26 cellular contexts compared by ENCODE assay signal in the genomic region with DNA sequence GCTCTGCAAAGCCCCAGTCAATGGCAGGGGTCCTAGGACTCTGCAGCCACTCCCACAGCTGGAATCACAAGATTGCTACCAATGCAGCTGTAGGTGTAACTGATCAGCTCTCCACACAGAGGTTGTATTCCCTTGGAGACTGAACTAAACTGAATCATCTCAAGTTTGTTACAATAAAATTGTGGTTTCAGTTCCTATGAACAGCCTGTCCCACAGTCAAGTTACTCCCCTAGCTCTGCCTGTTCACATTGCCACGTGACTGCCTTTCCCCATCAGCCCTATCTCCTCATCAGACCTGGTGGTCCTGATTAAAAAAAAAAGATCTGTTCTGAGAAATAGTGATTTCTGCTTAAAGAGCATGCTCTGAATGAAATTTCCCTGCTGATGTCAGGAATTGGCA.
DNase-seq lines count a peak whose midpoint lies in the region; ATAC-seq and TF ChIP-seq lines count a peak whose summit lies in the region.
"Had no signal": no experiment of that assay in that cellular context is flagged by ENCODE, and none has a peak within 500 bp of the region (broad histone marks: within the 10 kb centered on the region; RNA-seq: fewer than 3 reads in every experiment).

No MANE protein-coding gene starts in this region.

- H4K8ac ChIP-seq in mesenchymal stem cell (ENCODE audit: low read length) = no peak overlapping the region

- CTCF ChIA-PET in activated CD4-positive, alpha-beta T cell treated with anti-CD3 and anti-CD28 coated beads for 36 hours (lab: Charles Lee) = no interaction called here

- no peak overlapping the region for H3K9ac ChIP-seq in mesenchymal stem cell (ENCODE audit: low read length)
- H3K9ac ChIP-seq: BLaER1 had no signal

- TF ChIP-seq CTCF in HFFc6 (IDR thresholded peaks at IDR 0.05) (no peak), astrocyte of the spinal cord (IDR thresholded peaks at IDR 0.05; ENCODE audit: low read depth, low read length) (no peak)

- no CpG with 5 or more reads among the region's 1 CpG for WGBS in mesenchymal stem cell

- no peak for ATAC-seq in activated CD4-positive, alpha-beta T cell treated with anti-CD3 and anti-CD28 coated beads for 36 hours
- ATAC-seq: A549; activated CD4-positive, CD25-positive, alpha-beta regulatory T cell treated with anti-CD3 and anti-CD28 coated beads, Interleukin-2, amount 50 U/mL, for 24 hours; activated CD8-positive, alpha-beta T cell treated with anti-CD3 and anti-CD28 coated beads for 36 hours; K562 had no signal

- intact Hi-C loops in activated CD4-positive, alpha-beta T cell treated with anti-CD3 and anti-CD28 coated beads for 36 hours (cut with DNase I, micrococcal nuclease) = no loop called here

- H2AFZ ChIP-seq in mesenchymal stem cell (ENCODE audit: low read depth, low read length) = no peak overlapping the region

- H3K79me1 ChIP-seq in mesenchymal stem cell (replicated peaks; ENCODE audit: low read length, poor library complexity, severe bottlenecking) = no peaks in the 10 kb centered on the region

- H2BK120ac ChIP-seq in mesenchymal stem cell (ENCODE audit: low read depth, low read length) = no peak overlapping the region

- H3K23ac ChIP-seq in mesenchymal stem cell (ENCODE audit: low read length in 2 of 2) = no peak overlapping the region

- H4K91ac ChIP-seq in mesenchymal stem cell (ENCODE audit: low read length) = no peak overlapping the region

- no peak overlapping the region for H2BK12ac ChIP-seq in mesenchymal stem cell (ENCODE audit: low read length in 2 of 2)

- H3K27me3 Mint-ChIP-seq in HFFc6 (ENCODE audit: insufficient read depth) = peaks cover 5% of the 10 kb centered on the region
- H3K27me3 Mint-ChIP-seq in activated CD4-positive, alpha-beta T cell treated with anti-CD3 and anti-CD28 coated beads for 36 hours = peaks cover 4% of the 10 kb centered on the region
- H3K27me3 Mint-ChIP-seq: activated CD8-positive, alpha-beta T cell treated with anti-CD3 and anti-CD28 coated beads for 36 hours; activated naive CD4-positive, alpha-beta T cell treated with anti-CD3 and anti-CD28 coated beads, Interleukin-2, amount 50 U/mL, for 24 hours; memory B cell; type B pancreatic cell had no signal

- peak overlapping the region; percentile 31 for H3K27ac ChIP-seq in mesenchymal stem cell (ENCODE audit: low read length, poor library complexity, severe bottlenecking)
- H3K27ac ChIP-seq: A549, BLaER1 had no signal

- no peaks in the 10 kb centered on the region for H3K36me3 Mint-ChIP-seq in HFFc6 (ENCODE audit: low read depth)
- H3K36me3 Mint-ChIP-seq in activated CD4-positive, alpha-beta T cell treated with anti-CD3 and anti-CD28 coated beads for 36 hours (ENCODE audit: low read depth) = no peaks in the 10 kb centered on the region
- H3K36me3 Mint-ChIP-seq: activated naive CD4-positive, alpha-beta T cell treated with anti-CD3 and anti-CD28 coated beads, Interleukin-2, amount 50 U/mL, for 24 hours; memory B cell; naive B cell; type B pancreatic cell had no signal

- H3K4me3 Mint-ChIP-seq in HFFc6 = no peak overlapping the region
- H3K4me3 Mint-ChIP-seq in activated CD4-positive, alpha-beta T cell treated with anti-CD3 and anti-CD28 coated beads for 36 hours = no peak overlapping the region
- H3K4me3 Mint-ChIP-seq: activated CD8-positive, alpha-beta T cell treated with anti-CD3 and anti-CD28 coated beads for 36 hours; activated naive CD4-positive, alpha-beta T cell treated with anti-CD3 and anti-CD28 coated beads, Interleukin-2, amount 50 U/mL, for 24 hours; memory B cell; naive B cell; type B pancreatic cell had no signal

- no peak overlapping the region for H3K14ac ChIP-seq in mesenchymal stem cell (ENCODE audit: low read length in 2 of 2)

- DNase-seq in AG08395 (ENCODE audit: low spot score) (peak; percentile 23), HFFc6 (peak; percentile 10), astrocyte of the spinal cord (ENCODE audit: low read depth, low spot score) (peak; percentile 33), mesenchymal stem cell (no peak), medulla oblongata (ENCODE audit: extremely low spot score) (no peak), COR-L47 (lab: John Stamatoyannopoulos, UW) (no peak)
- no peak for DNase-seq in activated CD4-positive, alpha-beta T cell treated with anti-CD3 and anti-CD28 coated beads for 36 hours
- DNase-seq in activated CD4-positive, alpha-beta T cell treated with anti-CD3 and anti-CD28 coated beads for 48 hours = no peak
- DNase-seq: activated CD8-positive, alpha-beta T cell treated with anti-CD3 and anti-CD28 coated beads for 36 hours; aorta; MM.1S; naive B cell; NCI-H1417 treated with DMSO at 0.1 percent for 48 hours; NCI-H2081 treated with DMSO at 0.1 percent for 48 hours; NCI-H226; stimulated activated CD4-positive, alpha-beta T cell treated with anti-CD3 and anti-CD28 coated beads, Interleukin-2, amount 100 ng/mL, for 24 hours had no signal

- H3K4me1 ChIP-seq in mesenchymal stem cell (ENCODE audit: control insufficient read depth, insufficient read depth, low read depth, low read length) = peaks cover 3% of the 10 kb centered on the region
- H3K4me1 ChIP-seq: BLaER1, HAP-1 had no signal

- peak overlapping the region; percentile 71 for H2AK5ac ChIP-seq in mesenchymal stem cell (ENCODE audit: low read length, severe bottlenecking)

- H3K9me3 Mint-ChIP-seq in HFFc6 = peaks cover 16% of the 10 kb centered on the region
- peaks cover 8% of the 10 kb centered on the region for H3K9me3 Mint-ChIP-seq in activated CD4-positive, alpha-beta T cell treated with anti-CD3 and anti-CD28 coated beads for 36 hours (ENCODE audit: low read depth)
- H3K9me3 Mint-ChIP-seq: activated CD8-positive, alpha-beta T cell treated with anti-CD3 and anti-CD28 coated beads for 36 hours; activated naive CD4-positive, alpha-beta T cell treated with anti-CD3 and anti-CD28 coated beads, Interleukin-2, amount 50 U/mL, for 24 hours had no signal

- H3K36me3 ChIP-seq in mesenchymal stem cell (ENCODE audit: control insufficient read depth in 1 of 2, insufficient read depth in 2 of 2, low read depth in 1 of 2, low read length in 2 of 2) = no peaks in the 10 kb centered on the region
- H3K36me3 ChIP-seq: BLaER1, HAP-1 had no signal

- no peaks in the 10 kb centered on the region for H3K9me3 ChIP-seq in mesenchymal stem cell (ENCODE audit: control insufficient read depth, low read length)
- H3K9me3 ChIP-seq: A549, HAP-1 had no signal

- no peak overlapping the region for H3K18ac ChIP-seq in mesenchymal stem cell (ENCODE audit: low read depth in 1 of 2, low read length in 2 of 2)

- in situ Hi-C loops in astrocyte of the spinal cord (cut with HindIII; ENCODE audit: low sequenced_read_pairs) = no loop called here

- H2BK5ac ChIP-seq in mesenchymal stem cell (ENCODE audit: low read depth, low read length, poor library complexity, severe bottlenecking) = no peak overlapping the region

- no peak overlapping the region for H3K4me2 ChIP-seq in mesenchymal stem cell (ENCODE audit: low read length, poor library complexity, severe bottlenecking)
- H3K4me2 ChIP-seq: A549, BLaER1 had no signal

- no peak overlapping the region for H3K4ac ChIP-seq in mesenchymal stem cell (ENCODE audit: low read depth in 1 of 2, low read length in 2 of 2)

- POLR2A ChIA-PET in activated CD4-positive, alpha-beta T cell treated with anti-CD3 and anti-CD28 coated beads for 36 hours (lab: Charles Lee) = no interaction called here

- H3K4me3 ChIP-seq in astrocyte of the spinal cord (ENCODE audit: low read depth, low read length) (no peak overlapping the region), mesenchymal stem cell (ENCODE audit: insufficient read depth in 1 of 2, low read depth in 1 of 2, low read length in 2 of 2) (no peak overlapping the region)
- H3K4me3 ChIP-seq: A549, BLaER1, dorsolateral prefrontal cortex, HAP-1, K562 had no signal

- H3K27ac Mint-ChIP-seq in HFFc6 = no peak overlapping the region
- H3K27ac Mint-ChIP-seq in activated CD4-positive, alpha-beta T cell treated with anti-CD3 and anti-CD28 coated beads for 36 hours = no peak overlapping the region
- H3K27ac Mint-ChIP-seq: activated CD8-positive, alpha-beta T cell treated with anti-CD3 and anti-CD28 coated beads for 36 hours; activated naive CD4-positive, alpha-beta T cell treated with anti-CD3 and anti-CD28 coated beads, Interleukin-2, amount 50 U/mL, for 24 hours; activated T-helper 2 cell treated with anti-CD3 and anti-CD28 coated beads, Interferon-gamma antibody, Interleukin-2, Interleukin-4, amounts not matched to agents 10 μg/mL and 5 μg/mL and 100 μg/mL, durations not matched to agents 14 hours and 24 hours and 36 hours; memory B cell; naive B cell; type B pancreatic cell had no signal

- peaks cover 30% of the 10 kb centered on the region for H3K4me1 Mint-ChIP-seq in HFFc6 (ENCODE audit: low read depth)
- no peaks in the 10 kb centered on the region for H3K4me1 Mint-ChIP-seq in activated CD4-positive, alpha-beta T cell treated with anti-CD3 and anti-CD28 coated beads for 36 hours
- H3K4me1 Mint-ChIP-seq: activated naive CD4-positive, alpha-beta T cell treated with anti-CD3 and anti-CD28 coated beads, Interleukin-2, amount 50 U/mL, for 24 hours; memory B cell; naive B cell had no signal

- H2BK15ac ChIP-seq in mesenchymal stem cell (ENCODE audit: low read depth, poor library complexity, severe bottlenecking) = no peak overlapping the region

- no peaks in the 10 kb centered on the region for H3K27me3 ChIP-seq in mesenchymal stem cell (ENCODE audit: control insufficient read depth in 1 of 2, insufficient read depth in 1 of 2, low read length in 2 of 2)
- H3K27me3 ChIP-seq: BLaER1, dorsolateral prefrontal cortex had no signal

Comparison
In these comparisons a context has a peak if more than half of its experiments do, and no peak if none do; other contexts are left out.
1. DNase-seq: peak in AG08395 (single experiment), HFFc6 (single experiment) and astrocyte of the spinal cord (single experiment); none in mesenchymal stem cell (single experiment), activated CD4-positive, alpha-beta T cell treated with anti-CD3 and anti-CD28 coated beads for 36 hours (single experiment), activated CD4-positive, alpha-beta T cell treated with anti-CD3 and anti-CD28 coated beads for 48 hours (single experiment), medulla oblongata (single experiment) and COR-L47 (single experiment).